In genomic region chr9:97717866-97718265, GRCh38 we compare ENCODE assay signal across 22 cellular contexts.
"Had no signal": no experiment of that assay in that cellular context is flagged by ENCODE, and none has a peak within 500 bp of the region (broad histone marks: within the 10 kb centered on the region; RNA-seq: fewer than 3 reads in every experiment).

No MANE protein-coding gene starts in this region.

- H3K9me3 ChIP-seq: ovary, right lobe of liver, testis, upper lobe of right lung had no signal

- H3K27me3 ChIP-seq: ovary, right atrium auricular region, right lobe of liver, stomach, testis, upper lobe of right lung had no signal

- DNase-seq: hypothalamus; immature natural killer cell; left ventricle myocardium inferior; mesendoderm; naive thymus-derived CD4-positive, alpha-beta T cell; ovary; right lobe of liver; stimulated activated CD4-positive, alpha-beta T cell treated with anti-CD3 and anti-CD28 coated beads, Interleukin-12 subunit alpha, Interleukin-12 subunit beta, amount 100 ng/mL, for 4 hours; stimulated activated CD4-positive, alpha-beta T cell treated with anti-CD3 and anti-CD28 coated beads, Interleukin-15, amount 100 ng/mL, for 24 hours; stimulated activated CD4-positive, alpha-beta T cell treated with anti-CD3 and anti-CD28 coated beads, Interleukin-2, amount 100 ng/mL, for 24 hours; stimulated activated CD4-positive, alpha-beta T cell treated with anti-CD3 and anti-CD28 coated beads, Interleukin-4, amount 100 ng/mL, for 1 hour; stimulated activated naive B cell treated with anti-CD40 and anti-IgM and Interleukin-4, amounts not matched to agents 10 μg/mL and 1 μg/mL and 100 μg/mL, for 72 hours; stimulated activated naive CD8-positive, alpha-beta T cell treated with anti-CD3 and anti-CD28 coated beads, Interleukin-15, Interleukin-2, amounts not matched to agents 100 U/mL and 50 U/mL, for 24 hours; stomach; testis; tibial artery; trophoblast cell; upper lobe of right lung had no signal

- H3K4me1 ChIP-seq: left ventricle myocardium inferior, right atrium auricular region, right lobe of liver, stomach, testis, tibial artery, upper lobe of right lung had no signal

- ATAC-seq: naive thymus-derived CD4-positive, alpha-beta T cell; natural killer cell treated with Interleukin-12 subunit alpha and Interleukin-12 subunit beta and Interleukin-15 and Interleukin-18, amount 100 ng/mL, for 72 hours; right lobe of liver; stimulated activated naive B cell treated with anti-CD40 and anti-IgM and Interleukin-4, amounts not matched to agents 10 μg/mL and 1 μg/mL and 100 μg/mL, for 72 hours; stimulated activated naive CD8-positive, alpha-beta T cell treated with anti-CD3 and anti-CD28 coated beads, Interleukin-15, Interleukin-2, amounts not matched to agents 100 U/mL and 50 U/mL, for 24 hours; upper lobe of right lung had no signal

- H3K4me3 ChIP-seq: left ventricle myocardium inferior, lung, ovary, right atrium auricular region, right lobe of liver, skin epidermis, stomach, testis, tibial artery, upper lobe of right lung had no signal

- H3K27ac ChIP-seq: left ventricle myocardium inferior, ovary, right atrium auricular region, right lobe of liver, skin epidermis, stomach, testis, tibial artery, upper lobe of right lung had no signal

- H3K36me3 ChIP-seq: left ventricle myocardium inferior, ovary, right atrium auricular region, right lobe of liver, stomach, tibial artery, upper lobe of right lung had no signal
